ENCODE assay signal across 7 cellular contexts in genomic region chr17:78723001-78723796, GRCh38. TPM values are rescaled to one million over a fixed set of nuclear protein-coding genes. Genes with fewer than 3 reads are reported as not detected.
DNase-seq lines count a peak whose midpoint lies in the region; ATAC-seq, FAIRE-seq and TF ChIP-seq lines count a peak whose summit lies in the region.

No MANE protein-coding gene starts in this region.

- H3K4me1 ChIP-seq in HUES48 (ENCODE audit: control insufficient read depth, insufficient read depth, low read length) (peaks cover 46% of the 10 kb centered on the region), SK-N-SH (ENCODE audit: control insufficient read depth in 1 of 2, insufficient read depth in 2 of 2, low read depth in 1 of 2, low read length in 1 of 2) (peaks cover 27 to 54% of the 10 kb centered on the region in 2 experiments)

- no peaks in the 10 kb centered on the region for H3K27me3 ChIP-seq in HUES48 (ENCODE audit: control insufficient read depth, insufficient read depth, low read length)
- H3K27me3 ChIP-seq in SK-N-SH (ENCODE audit: insufficient read depth) = no peaks in the 10 kb centered on the region

- POLR2A ChIA-PET in SK-N-SH (lab: Yijun Ruan, JAX) = interaction anchor here (0.6 to 2.7 kb wide), 7 partner anchors 10 to 224 kb away, joined by 3 to 11 read pairs (median 4); partner anchors contain the start of gene CYTH1

- ATAC-seq in GM19467 (IDR thresholded peaks at IDR 0.05; ENCODE audit: unreplicated experiment) = no peak

- TF ChIP-seq CTCF in SK-N-SH (IDR thresholded peaks at IDR 0.05) = no peak

- DNase-seq in SK-N-SH (peak; percentile 93), head of caudate nucleus (peak; percentile 90 to 98 (median 96)), posterior cingulate gyrus (peak; percentile 90 to 99 (median 95)), urothelium cell line (ENCODE audit: low spot score) (no peak), germinal center (ENCODE audit: low spot score) (no peak)

- H3K9me3 ChIP-seq in HUES48 (ENCODE audit: control insufficient read depth, insufficient read depth, low read length) = no peaks in the 10 kb centered on the region
- no peaks in the 10 kb centered on the region for H3K9me3 ChIP-seq in SK-N-SH

- CTCF ChIA-PET in SK-N-SH (lab: Yijun Ruan, JAX) = interaction anchor here (0.6 to 9.5 kb wide), 10 partner anchors 13 to 236 kb away, joined by 3 to 103 read pairs (median 4); no protein-coding TSS in a partner anchor

- H4K20me1 ChIP-seq in SK-N-SH (ENCODE audit: insufficient read depth) = peaks cover 42% of the 10 kb centered on the region

- H3F3A ChIP-seq in SK-N-SH (replicated peaks; ENCODE audit: insufficient read depth) = no peaks in the 10 kb centered on the region

- TF ChIP-seq RAD21 in SK-N-SH (IDR thresholded peaks at IDR 0.05; ENCODE audit: low read length) = peak; percentile 34

- TF ChIP-seq EP300 in SK-N-SH (IDR thresholded peaks at IDR 0.05; ENCODE audit: borderline replicate concordance in 1 of 2, low read depth in 1 of 2, low read length in 1 of 2) = peak in 1 of 2 experiments; percentile 67; a peak in 2 of 4 replicates

- H3K36me3 ChIP-seq in HUES48 (ENCODE audit: control insufficient read depth, insufficient read depth, low read length) = no peaks in the 10 kb centered on the region
- no peaks in the 10 kb centered on the region for H3K36me3 ChIP-seq in SK-N-SH (replicated peaks in 1 of 2; ENCODE audit: control insufficient read depth in 1 of 2, insufficient read depth in 2 of 2, low read length in 1 of 2)

- no peak overlapping the region for H2AFZ ChIP-seq in SK-N-SH (ENCODE audit: low read depth)

- peaks cover 72% of the 10 kb centered on the region for H3K79me2 ChIP-seq in SK-N-SH (ENCODE audit: insufficient read depth)

- no peaks in the 10 kb centered on the region for H3K9me2 ChIP-seq in SK-N-SH

- H3K27ac ChIP-seq in HUES48 (ENCODE audit: low read depth, low read length) = no peak overlapping the region
- peak overlapping the region in 1 of 2 experiments; percentile 92; a peak in 2 of 4 replicates for H3K27ac ChIP-seq in SK-N-SH (ENCODE audit: low read depth in 2 of 2, low read length in 1 of 2)

- H3K4me3 ChIP-seq in HUES48 (ENCODE audit: low read depth, low read length) (peak overlapping the region; percentile 51), SK-N-SH (ENCODE audit: low read depth in 2 of 2, low read length in 1 of 2) (peak overlapping the region in 1 of 2 experiments; percentile 46; a peak in 2 of 4 replicates)

- H3K4me2 ChIP-seq in SK-N-SH = peak overlapping the region; percentile 74

- FAIRE-seq in urothelium cell line (lab: Jason Lieb, UNC) = no peak

- 28% methylated on average over 25 of the region's 25 CpGs for WGBS in SK-N-SH (ENCODE audit: low lambda C conversion rate)

- no peak overlapping the region for H3K9ac ChIP-seq in HUES48 (ENCODE audit: low read depth, low read length)
- H3K9ac ChIP-seq in SK-N-SH = no peak overlapping the region

- intact Hi-C loops in head of caudate nucleus (cut with DNase I) = no loop called here
- intact Hi-C loops in posterior cingulate gyrus (cut with DNase I) = loop anchor here (10.0 kb wide), 1 partner anchor 62 kb away; the partner anchor contains the start of gene CYTH1

TF ChIP-seq in SK-N-SH, 30 proteins besides CTCF, POLR2A, EP300 and RAD21 (continues in another document):
- TF ChIP-seq TEAD4 (IDR thresholded peaks at IDR 0.05; ENCODE audit: borderline replicate concordance, insufficient read depth) (no peak), RXRA (IDR thresholded peaks at IDR 0.05; ENCODE audit: borderline replicate concordance, low read depth) (no peak), NFIC (IDR thresholded peaks at IDR 0.05; ENCODE audit: borderline replicate concordance) (no peak), JUND (IDR thresholded peaks at IDR 0.05) (no peak), MXI1 (IDR thresholded peaks at IDR 0.05; ENCODE audit: low read depth, low read length) (peak; percentile 80), FOXM1 (IDR thresholded peaks at IDR 0.05; ENCODE audit: low read depth) (no peak), SIN3A (IDR thresholded peaks at IDR 0.05; ENCODE audit: borderline replicate concordance, low read depth, low read length) (no peak), EZH2phosphoT487 (IDR thresholded peaks at IDR 0.05; ENCODE audit: borderline replicate concordance, low read depth) (no peak), FOXJ3 (CRISPR knock-in tag; IDR thresholded peaks at IDR 0.05) (no peak), GABPA (IDR thresholded peaks at IDR 0.05; ENCODE audit: low read depth) (no peak), GATA2 (CRISPR knock-in tag; IDR thresholded peaks at IDR 0.05) (0 out of 2 replicates have a peak, but pooled peaks have one; percentile 23), YY1 (IDR thresholded peaks at IDR 0.05; ENCODE audit: low read depth) (no peak), CHD2 (IDR thresholded peaks at IDR 0.05; ENCODE audit: low read length, partially characterized antibody) (peak; percentile 95), ELF1 (IDR thresholded peaks at IDR 0.05) (no peak), RFX5 (IDR thresholded peaks at IDR 0.05; ENCODE audit: low read length) (no peak), FOSL2 (IDR thresholded peaks at IDR 0.05; ENCODE audit: borderline replicate concordance, low read depth) (no peak), MEF2A (IDR thresholded peaks at IDR 0.05; ENCODE audit: borderline replicate concordance, low read depth) (no peak), ZBTB33 (IDR thresholded peaks at IDR 0.05; ENCODE audit: borderline replicate concordance, low read depth) (no peak), SMC3 (IDR thresholded peaks at IDR 0.05; ENCODE audit: low read depth, low read length) (peak; percentile 0; the same call in 1 of the 2 replicates), POLR2AphosphoS5 (IDR thresholded peaks at IDR 0.05; ENCODE audit: low read depth, low read length) (no peak), NRF1 (IDR thresholded peaks at IDR 0.05; ENCODE audit: low read depth, low read length) (0 out of 2 replicates have a peak, but pooled peaks have one; percentile 41)
- TF ChIP-seq, protein P1, sequence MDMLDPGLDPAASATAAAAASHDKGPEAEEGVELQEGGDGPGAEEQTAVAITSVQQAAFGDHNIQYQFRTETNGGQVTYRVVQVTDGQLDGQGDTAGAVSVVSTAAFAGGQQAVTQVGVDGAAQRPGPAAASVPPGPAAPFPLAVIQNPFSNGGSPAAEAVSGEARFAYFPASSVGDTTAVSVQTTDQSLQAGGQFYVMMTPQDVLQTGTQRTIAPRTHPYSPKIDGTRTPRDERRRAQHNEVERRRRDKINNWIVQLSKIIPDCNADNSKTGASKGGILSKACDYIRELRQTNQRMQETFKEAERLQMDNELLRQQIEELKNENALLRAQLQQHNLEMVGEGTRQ (IDR thresholded peaks at IDR 0.05; ENCODE audit: borderline replicate concordance, low read depth, low read length) = no peak
- TF ChIP-seq, protein P2, sequence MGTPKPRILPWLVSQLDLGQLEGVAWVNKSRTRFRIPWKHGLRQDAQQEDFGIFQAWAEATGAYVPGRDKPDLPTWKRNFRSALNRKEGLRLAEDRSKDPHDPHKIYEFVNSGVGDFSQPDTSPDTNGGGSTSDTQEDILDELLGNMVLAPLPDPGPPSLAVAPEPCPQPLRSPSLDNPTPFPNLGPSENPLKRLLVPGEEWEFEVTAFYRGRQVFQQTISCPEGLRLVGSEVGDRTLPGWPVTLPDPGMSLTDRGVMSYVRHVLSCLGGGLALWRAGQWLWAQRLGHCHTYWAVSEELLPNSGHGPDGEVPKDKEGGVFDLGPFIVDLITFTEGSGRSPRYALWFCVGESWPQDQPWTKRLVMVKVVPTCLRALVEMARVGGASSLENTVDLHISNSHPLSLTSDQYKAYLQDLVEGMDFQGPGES (IDR thresholded peaks at IDR 0.05; ENCODE audit: low read depth, low read length) = no peak

RNA-seq across cellular contexts. Expression of gene CYTH1, which starts 58.9 kb away (rescaled TPM):
- polyA plus RNA-seq in SK-N-SH (2012; rRNA removed) = 23.8 and 24.8 TPM in 2 replicates
- polyA plus RNA-seq in SK-N-SH (2012; cell fraction: cytosol; rRNA removed) = 16.9 and 20.7 TPM in 2 replicates
- polyA plus RNA-seq in SK-N-SH (2012; cell fraction: nucleus; rRNA removed) = 77.4 and 80.9 TPM in 2 replicates

Comparison
In these comparisons a context has a peak if more than half of its experiments do, and no peak if none do; other contexts are left out.
1. DNase-seq: peak in SK-N-SH (single experiment), head of caudate nucleus (42 of 42) and posterior cingulate gyrus (10 of 10); none in urothelium cell line (single experiment) and germinal center (single experiment).